Comparison of ENCODE assay signal across 1 cellular context in the genomic region with DNA sequence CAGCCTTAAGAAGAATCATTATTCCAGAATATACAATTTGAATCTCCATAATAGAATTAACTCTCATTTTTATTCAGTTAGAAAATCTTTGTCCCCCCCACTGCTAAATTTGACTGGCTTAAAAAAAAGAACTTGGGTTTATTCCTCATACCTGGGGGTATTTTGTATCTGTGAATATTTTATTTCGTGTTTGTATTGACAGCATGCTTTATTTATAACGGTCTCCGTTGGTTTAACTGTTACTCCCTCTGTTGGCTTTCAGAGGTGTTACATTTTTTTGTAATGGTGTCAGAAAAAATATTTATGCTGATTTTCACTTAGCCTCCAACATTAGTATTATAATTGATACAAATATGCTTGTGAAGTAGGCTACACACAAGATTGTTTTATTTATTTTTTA.
TF ChIP-seq lines count a peak whose summit lies in the region.

No MANE protein-coding gene starts in this region.

TF ChIP-seq in GM23338, 12 proteins besides CTCF, POLR2A, EP300 and RAD21 (continued from another document):
- TF ChIP-seq, protein P1, sequence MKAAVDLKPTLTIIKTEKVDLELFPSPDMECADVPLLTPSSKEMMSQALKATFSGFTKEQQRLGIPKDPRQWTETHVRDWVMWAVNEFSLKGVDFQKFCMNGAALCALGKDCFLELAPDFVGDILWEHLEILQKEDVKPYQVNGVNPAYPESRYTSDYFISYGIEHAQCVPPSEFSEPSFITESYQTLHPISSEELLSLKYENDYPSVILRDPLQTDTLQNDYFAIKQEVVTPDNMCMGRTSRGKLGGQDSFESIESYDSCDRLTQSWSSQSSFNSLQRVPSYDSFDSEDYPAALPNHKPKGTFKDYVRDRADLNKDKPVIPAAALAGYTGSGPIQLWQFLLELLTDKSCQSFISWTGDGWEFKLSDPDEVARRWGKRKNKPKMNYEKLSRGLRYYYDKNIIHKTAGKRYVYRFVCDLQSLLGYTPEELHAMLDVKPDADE (IDR thresholded peaks at IDR 0.05) = no peak
- TF ChIP-seq, protein P2, sequence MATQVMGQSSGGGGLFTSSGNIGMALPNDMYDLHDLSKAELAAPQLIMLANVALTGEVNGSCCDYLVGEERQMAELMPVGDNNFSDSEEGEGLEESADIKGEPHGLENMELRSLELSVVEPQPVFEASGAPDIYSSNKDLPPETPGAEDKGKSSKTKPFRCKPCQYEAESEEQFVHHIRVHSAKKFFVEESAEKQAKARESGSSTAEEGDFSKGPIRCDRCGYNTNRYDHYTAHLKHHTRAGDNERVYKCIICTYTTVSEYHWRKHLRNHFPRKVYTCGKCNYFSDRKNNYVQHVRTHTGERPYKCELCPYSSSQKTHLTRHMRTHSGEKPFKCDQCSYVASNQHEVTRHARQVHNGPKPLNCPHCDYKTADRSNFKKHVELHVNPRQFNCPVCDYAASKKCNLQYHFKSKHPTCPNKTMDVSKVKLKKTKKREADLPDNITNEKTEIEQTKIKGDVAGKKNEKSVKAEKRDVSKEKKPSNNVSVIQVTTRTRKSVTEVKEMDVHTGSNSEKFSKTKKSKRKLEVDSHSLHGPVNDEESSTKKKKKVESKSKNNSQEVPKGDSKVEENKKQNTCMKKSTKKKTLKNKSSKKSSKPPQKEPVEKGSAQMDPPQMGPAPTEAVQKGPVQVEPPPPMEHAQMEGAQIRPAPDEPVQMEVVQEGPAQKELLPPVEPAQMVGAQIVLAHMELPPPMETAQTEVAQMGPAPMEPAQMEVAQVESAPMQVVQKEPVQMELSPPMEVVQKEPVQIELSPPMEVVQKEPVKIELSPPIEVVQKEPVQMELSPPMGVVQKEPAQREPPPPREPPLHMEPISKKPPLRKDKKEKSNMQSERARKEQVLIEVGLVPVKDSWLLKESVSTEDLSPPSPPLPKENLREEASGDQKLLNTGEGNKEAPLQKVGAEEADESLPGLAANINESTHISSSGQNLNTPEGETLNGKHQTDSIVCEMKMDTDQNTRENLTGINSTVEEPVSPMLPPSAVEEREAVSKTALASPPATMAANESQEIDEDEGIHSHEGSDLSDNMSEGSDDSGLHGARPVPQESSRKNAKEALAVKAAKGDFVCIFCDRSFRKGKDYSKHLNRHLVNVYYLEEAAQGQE (IDR thresholded peaks at IDR 0.05; ENCODE audit: unreplicated experiment) = no peak
